Comparison of ENCODE assay signal across 29 cellular contexts in genomic region chr5:59922220-59922619, GRCh38.
"Had no signal": no experiment of that assay in that cellular context is flagged by ENCODE, and none has a peak within 500 bp of the region (broad histone marks: within the 10 kb centered on the region; RNA-seq: fewer than 3 reads in every experiment).

No MANE protein-coding gene starts in this region.

- H3K4me2 ChIP-seq: hepatocyte, smooth muscle cell had no signal

- H3K27me3 Mint-ChIP-seq: naive B cell; progenitor cell of endocrine pancreas; stimulated activated naive B cell treated with anti-CD40 and anti-IgM and Interleukin-4, amounts not matched to agents 10 μg/mL and 1 μg/mL and 100 μg/mL, for 72 hours had no signal

- H3K79me2 ChIP-seq: hepatocyte had no signal

- H3K27me3 ChIP-seq: hepatocyte, left lung, ovary, right atrium auricular region, right lobe of liver, stomach, testis, thyroid gland, transverse colon, upper lobe of left lung, vagina had no signal

- H3K4me3 Mint-ChIP-seq: immature natural killer cell; mesothelial cell of epicardium; naive B cell; natural killer cell; nephron progenitor cell; stimulated activated naive B cell treated with anti-CD40 and anti-IgM and Interleukin-4, amounts not matched to agents 10 μg/mL and 1 μg/mL and 100 μg/mL, for 72 hours had no signal

- H3K36me3 Mint-ChIP-seq: immature natural killer cell; mesothelial cell of epicardium; stimulated activated naive B cell treated with anti-CD40 and anti-IgM and Interleukin-4, amounts not matched to agents 10 μg/mL and 1 μg/mL and 100 μg/mL, for 72 hours had no signal

- H3K36me3 ChIP-seq: left lung, lower lobe of right lung, ovary, right atrium auricular region, right lobe of liver, stomach, thyroid gland, transverse colon, upper lobe of left lung, vagina had no signal

- H3K27ac ChIP-seq: hepatocyte, left lung, lower lobe of right lung, ovary, right atrium auricular region, right lobe of liver, stomach, testis, thyroid gland, transverse colon, upper lobe of left lung, vagina had no signal

- H3K27ac Mint-ChIP-seq: immature natural killer cell; mesothelial cell of epicardium; naive B cell; natural killer cell; nephron progenitor cell; progenitor cell of endocrine pancreas; stimulated activated naive B cell treated with anti-CD40 and anti-IgM and Interleukin-4, amounts not matched to agents 10 μg/mL and 1 μg/mL and 100 μg/mL, for 72 hours had no signal

- H2AFZ ChIP-seq: hepatocyte had no signal

- H3K9me3 Mint-ChIP-seq: naive B cell; nephron progenitor cell; stimulated activated naive B cell treated with anti-CD40 and anti-IgM and Interleukin-4, amounts not matched to agents 10 μg/mL and 1 μg/mL and 100 μg/mL, for 72 hours had no signal

- DNase-seq: immature natural killer cell; kidney; left colon; lower lobe of right lung; mammary epithelial cell; mesenchymal stem cell; naive B cell; natural killer cell; ovary; right lobe of liver; stimulated activated CD4-positive, alpha-beta T cell treated with anti-CD3 and anti-CD28 coated beads, Interleukin-1b, Interleukin-23, amount 100 ng/mL, for 48 hours; stimulated activated CD4-positive, alpha-beta T cell treated with anti-CD3 and anti-CD28 coated beads, Interleukin-2, amount 100 ng/mL, for 48 hours; stimulated activated CD4-positive, alpha-beta T cell treated with anti-CD3 and anti-CD28 coated beads, Interleukin-4, amount 100 ng/mL, for 4 hours; stimulated activated CD8-positive, alpha-beta memory T cell treated with anti-CD3 and anti-CD28 coated beads, Interleukin-4, amount 100 ng/mL, for 48 hours; stimulated activated naive B cell treated with anti-CD40 and anti-IgM and Interleukin-4, amounts not matched to agents 10 μg/mL and 1 μg/mL and 100 μg/mL, for 72 hours; stimulated activated naive CD8-positive, alpha-beta T cell treated with anti-CD3 and anti-CD28 coated beads, Interleukin-15, Interleukin-2, amounts not matched to agents 100 U/mL and 50 U/mL, for 24 hours; stomach; testis; thyroid gland; transverse colon; upper lobe of left lung had no signal

- H3K4me3 ChIP-seq: hepatocyte, left lung, lower lobe of right lung, ovary, right atrium auricular region, right lobe of liver, smooth muscle cell, stomach, testis, thyroid gland, transverse colon, upper lobe of left lung, vagina had no signal

- H3K9me3 ChIP-seq: left lung, lower lobe of right lung, ovary, right atrium auricular region, right lobe of liver, stomach, testis, thyroid gland, transverse colon, upper lobe of left lung, vagina had no signal

- H3K4me1 Mint-ChIP-seq: immature natural killer cell; naive B cell; natural killer cell; stimulated activated naive B cell treated with anti-CD40 and anti-IgM and Interleukin-4, amounts not matched to agents 10 μg/mL and 1 μg/mL and 100 μg/mL, for 72 hours had no signal

- H3K4me1 ChIP-seq: left lung, lower lobe of right lung, right atrium auricular region, right lobe of liver, stomach, testis, thyroid gland, transverse colon, upper lobe of left lung, vagina had no signal
